Comparison of ENCODE assay signal across 1 cellular context in the genomic region with DNA sequence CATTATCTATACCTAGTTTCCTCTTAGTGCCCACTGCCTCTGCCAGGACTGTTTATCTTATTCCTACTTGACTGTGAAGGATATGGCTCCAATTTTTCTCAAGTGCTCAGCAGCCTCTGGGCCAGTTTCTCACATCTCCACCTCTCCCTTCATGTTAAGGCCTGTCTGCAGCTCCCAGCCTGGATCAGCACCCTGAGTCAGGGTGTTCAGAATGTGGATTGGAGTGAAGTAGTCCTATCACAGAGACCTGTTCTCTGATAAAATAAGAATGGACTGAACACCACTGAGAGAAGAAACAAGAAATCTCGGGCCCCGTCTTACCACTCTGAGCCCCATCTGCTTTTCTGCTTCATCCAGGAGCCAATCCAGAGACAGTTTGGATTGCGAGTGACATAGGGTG.
TF ChIP-seq lines count a peak whose summit lies in the region.

No MANE protein-coding gene starts in this region.

TF ChIP-seq in SK-N-SH, 30 proteins besides CTCF, POLR2A, EP300 and RAD21 (continued from another document):
- TF ChIP-seq TCF12 (IDR thresholded peaks at IDR 0.05) (no peak), USF2 (IDR thresholded peaks at IDR 0.05; ENCODE audit: borderline replicate concordance, low read depth, low read length) (no peak)
TF ChIP-seq in SK-N-SH: peak in this region for 0.
